10 cellular contexts compared by ENCODE assay signal in the genomic region with DNA sequence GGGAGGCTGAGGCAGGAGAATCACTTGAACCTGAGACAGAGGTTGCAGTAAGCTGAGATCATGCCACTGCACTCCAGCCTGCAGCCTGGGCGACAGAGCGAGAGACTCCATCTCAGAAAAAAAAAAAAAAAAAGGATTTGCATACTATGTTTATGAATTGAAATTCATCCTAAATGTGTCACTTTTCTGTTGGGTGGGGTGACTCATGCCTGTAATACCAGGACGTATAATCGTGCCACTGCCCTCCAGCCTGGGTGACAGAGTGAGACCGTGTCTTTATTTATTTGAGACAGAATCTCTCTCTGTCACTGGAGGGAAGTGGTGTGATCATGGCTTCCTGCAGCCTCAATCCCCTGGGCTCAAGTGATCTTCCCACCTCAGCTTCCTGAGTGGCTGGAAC. TPM values are rescaled to one million over a fixed set of nuclear protein-coding genes. Genes with fewer than 3 reads are reported as not detected.
A peak's percentile ranks its signal among the peaks of the same experiment; 100 is the strongest.
DNase-seq lines count a peak whose midpoint lies in the region; ATAC-seq and TF ChIP-seq lines count a peak whose summit lies in the region.
"Had no signal": no experiment of that assay in that cellular context is flagged by ENCODE, and none has a peak within 500 bp of the region (broad histone marks: within the 10 kb centered on the region; RNA-seq: fewer than 3 reads in every experiment).

No MANE protein-coding gene starts in this region.

- H3K9me3 Mint-ChIP-seq in activated CD4-positive, alpha-beta T cell treated with anti-CD3 and anti-CD28 coated beads, Interleukin-2, amount 10 ng/mL, durations not matched to agents 7 days and 5 days = peaks cover 6% of the 10 kb centered on the region
- H3K9me3 Mint-ChIP-seq in activated T-helper 17 cell treated with anti-CD3 and anti-CD28 coated beads, Interleukin-2, amount 50 U/mL, for 72 hours = peaks cover 3% of the 10 kb centered on the region
- peaks cover 6% of the 10 kb centered on the region for H3K9me3 Mint-ChIP-seq in progenitor cell of endocrine pancreas (ENCODE audit: low read depth)

- peaks cover 20% of the 10 kb centered on the region for H3K36me3 Mint-ChIP-seq in activated CD4-positive, alpha-beta T cell treated with anti-CD3 and anti-CD28 coated beads, Interleukin-2, amount 10 ng/mL, durations not matched to agents 7 days and 5 days (ENCODE audit: low read depth)
- peaks cover 65% of the 10 kb centered on the region for H3K36me3 Mint-ChIP-seq in activated T-helper 17 cell treated with anti-CD3 and anti-CD28 coated beads, Interleukin-2, amount 50 U/mL, for 72 hours (ENCODE audit: low read depth)
- H3K36me3 Mint-ChIP-seq in progenitor cell of endocrine pancreas (ENCODE audit: insufficient read depth) = peaks cover 9% of the 10 kb centered on the region

- H3K27me3 Mint-ChIP-seq in activated CD4-positive, alpha-beta T cell treated with anti-CD3 and anti-CD28 coated beads, Interleukin-2, amount 10 ng/mL, durations not matched to agents 7 days and 5 days = no peaks in the 10 kb centered on the region
- no peaks in the 10 kb centered on the region for H3K27me3 Mint-ChIP-seq in activated T-helper 17 cell treated with anti-CD3 and anti-CD28 coated beads, Interleukin-2, amount 50 U/mL, for 72 hours
- no peaks in the 10 kb centered on the region for H3K27me3 Mint-ChIP-seq in progenitor cell of endocrine pancreas

- ATAC-seq in HG03095 (IDR thresholded peaks at IDR 0.05; ENCODE audit: unreplicated experiment) = peak; percentile 52
- peak; percentile 83 for ATAC-seq in activated T-helper 17 cell treated with anti-CD3 and anti-CD28 coated beads, Interleukin-2, amount 50 U/mL, for 72 hours (replicated peaks)

- H3K4me1 Mint-ChIP-seq in activated CD4-positive, alpha-beta T cell treated with anti-CD3 and anti-CD28 coated beads, Interleukin-2, amount 10 ng/mL, durations not matched to agents 7 days and 5 days = peaks cover 50% of the 10 kb centered on the region
- H3K4me1 Mint-ChIP-seq in activated T-helper 17 cell treated with anti-CD3 and anti-CD28 coated beads, Interleukin-2, amount 50 U/mL, for 72 hours = peaks cover 44% of the 10 kb centered on the region
- peaks cover 8% of the 10 kb centered on the region for H3K4me1 Mint-ChIP-seq in progenitor cell of endocrine pancreas (ENCODE audit: low read depth)

- POLR2A ChIA-PET in activated CD4-positive, alpha-beta T cell treated with anti-CD3 and anti-CD28 coated beads, Interleukin-2, amount 10 ng/mL, durations not matched to agents 7 days and 5 days (lab: Charles Lee) = interaction anchor here (0.7 kb wide), 1 partner anchor 282 kb away, joined by 3 read pairs; no protein-coding TSS in a partner anchor

- no peak overlapping the region for H3K4me3 Mint-ChIP-seq in activated CD4-positive, alpha-beta T cell treated with anti-CD3 and anti-CD28 coated beads, Interleukin-2, amount 10 ng/mL, durations not matched to agents 7 days and 5 days
- peak overlapping the region; percentile 82 for H3K4me3 Mint-ChIP-seq in activated T-helper 17 cell treated with anti-CD3 and anti-CD28 coated beads, Interleukin-2, amount 50 U/mL, for 72 hours
- no peak overlapping the region for H3K4me3 Mint-ChIP-seq in progenitor cell of endocrine pancreas (ENCODE audit: low read depth)

- no peak for DNase-seq in activated CD4-positive, alpha-beta T cell treated with anti-CD3 and anti-CD28 coated beads, Interleukin-2, amount 10 ng/mL, durations not matched to agents 7 days and 5 days
- DNase-seq in activated CD4-positive, alpha-beta T cell treated with anti-CD3 and anti-CD28 coated beads for 1 hour = no peak
- DNase-seq in stimulated activated CD8-positive, alpha-beta memory T cell treated with anti-CD3 and anti-CD28 coated beads, Interleukin-2, amount 100 ng/mL, for 48 hours (ENCODE audit: low read depth in 2 of 2) = peak; percentile 11 to 48
- DNase-seq in islet precursor cell (no peak), progenitor cell of endocrine pancreas (ENCODE audit: low spot score, unreplicated experiment) (no peak), midbrain (lab: John Stamatoyannopoulos, UW) (no peak)
- DNase-seq: NCI-H345, T1000 had no signal

- CTCF ChIA-PET in activated CD4-positive, alpha-beta T cell treated with anti-CD3 and anti-CD28 coated beads, Interleukin-2, amount 10 ng/mL, durations not matched to agents 7 days and 5 days (lab: Charles Lee) = interaction anchor here (0.6 to 2.3 kb wide), 6 partner anchors 8 to 360 kb away, joined by 3 to 9 read pairs (median 4); partner anchors contain the start of gene ZNF783

- TF ChIP-seq CTCF in progenitor cell of endocrine pancreas (IDR thresholded peaks at IDR 0.05; ENCODE audit: unreplicated experiment) = no peak

- peak overlapping the region; percentile 55 for H3K27ac Mint-ChIP-seq in activated CD4-positive, alpha-beta T cell treated with anti-CD3 and anti-CD28 coated beads, Interleukin-2, amount 10 ng/mL, durations not matched to agents 7 days and 5 days
- peak overlapping the region; percentile 99 for H3K27ac Mint-ChIP-seq in activated T-helper 17 cell treated with anti-CD3 and anti-CD28 coated beads, Interleukin-2, amount 50 U/mL, for 72 hours
- H3K27ac Mint-ChIP-seq in progenitor cell of endocrine pancreas = no peak overlapping the region

RNA-seq across cellular contexts. Expression of gene ZNF212, which starts 5.8 kb away (rescaled TPM):
- 10 to 100 TPM; 11.1 to 15.9 TPM for total RNA-seq in activated CD4-positive, alpha-beta T cell treated with anti-CD3 and anti-CD28 coated beads, Interleukin-2, amount 10 ng/mL, durations not matched to agents 7 days and 5 days
- 10 to 100 TPM in 1 of 2 donors, 1 to 10 TPM in 1; 9.3 to 19.5 TPM for total RNA-seq in activated T-helper 17 cell treated with anti-CD3 and anti-CD28 coated beads, Interleukin-2, amount 50 U/mL, for 72 hours
- 19.4 and 19.5 TPM in 2 replicates for total RNA-seq in progenitor cell of endocrine pancreas

RNA-seq across cellular contexts. Expression of gene ZNF783, which starts 16.8 kb away (rescaled TPM):
- total RNA-seq in activated CD4-positive, alpha-beta T cell treated with anti-CD3 and anti-CD28 coated beads, Interleukin-2, amount 10 ng/mL, durations not matched to agents 7 days and 5 days = 10 to 100 TPM; 19.0 to 21.7 TPM
- total RNA-seq in activated T-helper 17 cell treated with anti-CD3 and anti-CD28 coated beads, Interleukin-2, amount 50 U/mL, for 72 hours = 10 to 100 TPM; 12.7 to 17.3 TPM
- total RNA-seq in progenitor cell of endocrine pancreas = 17.5 and 18.5 TPM in 2 replicates

RNA-seq across cellular contexts. Expression of gene ZNF282, which starts 49.9 kb away (rescaled TPM):
- 10 to 100 TPM; 28.2 to 29.4 TPM for total RNA-seq in activated CD4-positive, alpha-beta T cell treated with anti-CD3 and anti-CD28 coated beads, Interleukin-2, amount 10 ng/mL, durations not matched to agents 7 days and 5 days
- 100 to 1,000 TPM; 103 to 105 TPM for total RNA-seq in activated T-helper 17 cell treated with anti-CD3 and anti-CD28 coated beads, Interleukin-2, amount 50 U/mL, for 72 hours
- 47.0 and 53.5 TPM in 2 replicates for total RNA-seq in progenitor cell of endocrine pancreas

Comparison
In these comparisons a context has a peak if more than half of its experiments do, and no peak if none do; other contexts are left out.
1. DNase-seq: peak in stimulated activated CD8-positive, alpha-beta memory T cell treated with anti-CD3 and anti-CD28 coated beads, Interleukin-2, amount 100 ng/mL, for 48 hours (2 of 2); none in activated CD4-positive, alpha-beta T cell treated with anti-CD3 and anti-CD28 coated beads, Interleukin-2, amount 10 ng/mL, durations not matched to agents 7 days and 5 days (single experiment), activated CD4-positive, alpha-beta T cell treated with anti-CD3 and anti-CD28 coated beads for 1 hour (single experiment), islet precursor cell (single experiment), progenitor cell of endocrine pancreas (single experiment) and midbrain (single experiment).